8 cellular contexts compared by ENCODE assay signal in genomic region chr14:23478109-23478698, GRCh38. TPM values are rescaled to one million over a fixed set of nuclear protein-coding genes. Genes with fewer than 3 reads are reported as not detected.
A peak's percentile ranks its signal among the peaks of the same experiment; 100 is the strongest.
DNase-seq lines count a peak whose midpoint lies in the region; TF ChIP-seq lines count a peak whose summit lies in the region.

No MANE protein-coding gene starts in this region.

- CTCF ChIA-PET in CD8-positive, alpha-beta memory T cell (lab: Charles Lee) = interaction anchor here (0.6 to 9.9 kb wide), 12 partner anchors 10 to 573 kb away, joined by 3 to 105 read pairs (median 5); partner anchors contain the start of genes CARMIL3 and THTPA

- no peak for TF ChIP-seq EP300 in ovary (IDR thresholded peaks at IDR 0.05)

- intact Hi-C loops in ovary (cut with DNase I) = loop anchor here in 3 of 4 donors (2.0 to 10.0 kb wide), 5 partner anchors 69 to 153 kb away; partner anchors contain the start of gene PABPN1 (in 1 of the 3)

- no peaks in the 10 kb centered on the region for H3K27me3 ChIP-seq in CD8-positive, alpha-beta memory T cell (ENCODE audit: insufficient read depth, low read length, poor library complexity, severe bottlenecking)
- H3K27me3 ChIP-seq in ovary = no peaks in the 10 kb centered on the region

- H3K36me3 Mint-ChIP-seq in CD8-positive, alpha-beta memory T cell = peaks cover 4 to 80% (median 18%) of the 10 kb centered on the region in 3 donors
- peaks cover 20% of the 10 kb centered on the region for H3K36me3 Mint-ChIP-seq in type B pancreatic cell

- peaks cover 37% of the 10 kb centered on the region for H3K36me3 ChIP-seq in CD8-positive, alpha-beta memory T cell (ENCODE audit: insufficient read depth, low read length)
- no peaks in the 10 kb centered on the region for H3K36me3 ChIP-seq in ovary

- WGBS in ovary, 3 donors = 18 to 24% (median 20%) methylated on average over 4 of the region's 4 CpGs

- no peak for TF ChIP-seq POLR2A in ovary (IDR thresholded peaks at IDR 0.05)

- H3K27me3 Mint-ChIP-seq in CD8-positive, alpha-beta memory T cell = no peaks in the 10 kb centered on the region
- H3K27me3 Mint-ChIP-seq in type B pancreatic cell = no peaks in the 10 kb centered on the region

- peak; percentile 46 to 73 (median 55) for DNase-seq in CD8-positive, alpha-beta memory T cell
- DNase-seq in HS-5 (ENCODE audit: low read depth) (peak; percentile 36), OCI-M1 (lab: John Stamatoyannopoulos, UW) (peak; percentile 77), activated T-cell treated with anti-CD3 and anti-CD28 coated beads for 4 hours (peak; percentile 61), fibroblast of mammary gland (ENCODE audit: low read depth) (peak; percentile 69), ovary (peak; percentile 41 to 65 (median 62)), type B pancreatic cell (ENCODE audit: extremely low spot score, unreplicated experiment) (no peak), 8988T (no peak)

- POLR2A ChIA-PET in CD8-positive, alpha-beta memory T cell (lab: Charles Lee) = interaction anchor here (1.3 kb wide), 2 partner anchors 9 to 78 kb away, joined by 3 read pairs; partner anchors contain the start of genes NGDN and THTPA

- peaks cover 6 to 10% (median 10%) of the 10 kb centered on the region in 3 donors for H3K4me1 Mint-ChIP-seq in CD8-positive, alpha-beta memory T cell
- H3K4me1 Mint-ChIP-seq in type B pancreatic cell (ENCODE audit: unreplicated experiment) = peaks cover 13% of the 10 kb centered on the region

- H3K9me3 ChIP-seq in CD8-positive, alpha-beta memory T cell (ENCODE audit: low read length) = no peaks in the 10 kb centered on the region
- H3K9me3 ChIP-seq in ovary = no peaks in the 10 kb centered on the region

- peak overlapping the region in 6 of 8 donors; percentile 30 to 91 (median 70) for H3K27ac Mint-ChIP-seq in CD8-positive, alpha-beta memory T cell
- peak overlapping the region; percentile 3 for H3K27ac Mint-ChIP-seq in type B pancreatic cell

- H3K4me3 Mint-ChIP-seq in CD8-positive, alpha-beta memory T cell = no peak overlapping the region
- no peak overlapping the region for H3K4me3 Mint-ChIP-seq in type B pancreatic cell

- no peaks in the 10 kb centered on the region for H3K4me1 ChIP-seq in CD8-positive, alpha-beta memory T cell (ENCODE audit: insufficient read depth, low read length)
- no peaks in the 10 kb centered on the region for H3K4me1 ChIP-seq in ovary (ENCODE audit: insufficient read depth)

- no peak overlapping the region for H3K27ac ChIP-seq in CD8-positive, alpha-beta memory T cell (ENCODE audit: low read depth, low read length)
- H3K27ac ChIP-seq in ovary = no peak overlapping the region

- TF ChIP-seq CTCF in fibroblast of mammary gland (conservative IDR thresholded peaks at IDR 0.05; ENCODE audit: control insufficient read depth, insufficient read depth, low read depth, low read length) (peak; percentile 67), ovary (IDR thresholded peaks at IDR 0.05) (peak; percentile 40 to 87 (median 64)), type B pancreatic cell (conservative IDR thresholded peaks at IDR 0.05) (peak; percentile 87)

- no peak overlapping the region for H3K4me3 ChIP-seq in CD8-positive, alpha-beta memory T cell (ENCODE audit: low read length)
- no peak overlapping the region for H3K4me3 ChIP-seq in fibroblast of mammary gland (ENCODE audit: control insufficient read depth, low read depth, low read length)
- H3K4me3 ChIP-seq in ovary = no peak overlapping the region

- no peaks in the 10 kb centered on the region for H3K9me3 Mint-ChIP-seq in CD8-positive, alpha-beta memory T cell
- no peaks in the 10 kb centered on the region for H3K9me3 Mint-ChIP-seq in type B pancreatic cell

RNA-seq across cellular contexts. Expression of gene NGDN, which starts 8.7 kb away (rescaled TPM):
- total RNA-seq in CD8-positive, alpha-beta memory T cell = 10 to 100 TPM; 82.7 to 88.7 TPM
- 74.9 TPM for polyA plus RNA-seq in CD8-positive, alpha-beta memory T cell
- 10 to 100 TPM; 32.9 to 51.6 (median 38.4) TPM for total RNA-seq in ovary
- polyA plus RNA-seq in ovary = 10 to 100 TPM; 48.5 to 57.5 TPM
- total RNA-seq in type B pancreatic cell (ENCODE audit: low replicate concordance) = 36.5 and 51.1 TPM in 2 replicates

RNA-seq across cellular contexts. Expression of gene MYH7, which starts 42.7 kb away (rescaled TPM):
- total RNA-seq in CD8-positive, alpha-beta memory T cell = not detected
- not detected for polyA plus RNA-seq in CD8-positive, alpha-beta memory T cell
- total RNA-seq in ovary (1 to 10 TPM in 1 of 7 donors, under 1 TPM in 2, not detected in 4; 0.92 to 1.1 (median 0.96) TPM), type B pancreatic cell (ENCODE audit: low replicate concordance) (0.14 TPM in 1 of 2 replicates, not detected in the other)
- under 1 TPM in 1 of 2 donors, not detected in 1; 0.93 TPM for polyA plus RNA-seq in ovary

Comparison
In these comparisons a context has a peak if more than half of its experiments do, and no peak if none do; other contexts are left out.
1. DNase-seq: peak in CD8-positive, alpha-beta memory T cell (5 of 5), HS-5 (single experiment), OCI-M1 (single experiment), activated T-cell treated with anti-CD3 and anti-CD28 coated beads for 4 hours (single experiment), fibroblast of mammary gland (single experiment) and ovary (5 of 5); none in type B pancreatic cell (single experiment) and 8988T (single experiment).
2. Peak in every context shown above with its lines, with median percentiles within 50 percentile points of each other: CTCF ChIP-seq.